In the genomic region with DNA sequence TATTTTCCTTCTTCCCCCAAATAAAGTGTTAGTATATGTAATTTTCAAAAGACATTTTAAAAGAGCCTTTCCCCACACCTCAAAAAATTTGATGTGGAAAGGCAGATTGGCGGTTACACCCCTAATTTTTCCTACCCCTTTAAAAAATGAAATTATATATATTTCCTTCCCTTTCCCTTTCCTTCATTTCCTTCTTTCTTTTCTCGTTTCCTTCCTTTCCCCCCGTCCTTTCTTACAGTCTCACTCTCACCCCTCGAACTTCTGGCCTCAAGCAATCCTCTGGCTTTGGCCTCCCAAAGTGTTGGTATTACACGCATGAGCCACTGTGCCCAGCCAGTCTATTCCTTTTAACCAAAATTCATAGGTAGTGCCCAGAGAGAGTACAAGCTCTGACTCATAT, we compare ENCODE assay signal across 22 cellular contexts.
"Had no signal": no experiment of that assay in that cellular context is flagged by ENCODE, and none has a peak within 500 bp of the region (broad histone marks: within the 10 kb centered on the region; RNA-seq: fewer than 3 reads in every experiment).

No MANE protein-coding gene starts in this region.

- H3K9me3 ChIP-seq: gastrocnemius medialis, mucosa of descending colon, right lobe of liver, thoracic aorta, transverse colon, upper lobe of right lung, uterus had no signal

- H3K4me2 ChIP-seq: neural progenitor cell had no signal

- H3K36me3 ChIP-seq: neural progenitor cell, uterus had no signal

- H3K4me3 ChIP-seq: gastrocnemius medialis, lung, mucosa of descending colon, neural progenitor cell, right lobe of liver, thoracic aorta, transverse colon, upper lobe of right lung, uterus had no signal

- H3K27me3 ChIP-seq: gastrocnemius medialis, neural progenitor cell, right lobe of liver, transverse colon, upper lobe of right lung, uterus had no signal

- H3K9ac ChIP-seq: neural progenitor cell, parathyroid adenoma had no signal

- H3K9me3 Mint-ChIP-seq: effector memory CD8-positive, alpha-beta T cell; memory B cell; naive B cell; natural killer cell treated with Interleukin-12 subunit alpha and Interleukin-12 subunit beta and Interleukin-15 and Interleukin-18, amount 100 ng/mL, for 72 hours; neural progenitor cell; stimulated activated naive B cell treated with anti-CD40 and anti-IgM and Interleukin-4, amounts not matched to agents 10 μg/mL and 1 μg/mL and 100 μg/mL, for 72 hours; stimulated activated naive CD8-positive, alpha-beta T cell treated with anti-CD3 and anti-CD28 coated beads, Interleukin-15, Interleukin-2, amounts not matched to agents 100 ng/mL and 50 ng/mL, for 24 hours had no signal

- H3K27me3 Mint-ChIP-seq: effector memory CD8-positive, alpha-beta T cell; memory B cell; naive B cell; natural killer cell treated with Interleukin-12 subunit alpha and Interleukin-12 subunit beta and Interleukin-15 and Interleukin-18, amount 100 ng/mL, for 72 hours; progenitor cell of endocrine pancreas; stimulated activated naive B cell treated with anti-CD40 and anti-IgM and Interleukin-4, amounts not matched to agents 10 μg/mL and 1 μg/mL and 100 μg/mL, for 72 hours; stimulated activated naive CD8-positive, alpha-beta T cell treated with anti-CD3 and anti-CD28 coated beads, Interleukin-15, Interleukin-2, amounts not matched to agents 100 ng/mL and 50 ng/mL, for 24 hours had no signal

- H3K4me1 ChIP-seq: uterus had no signal

- H3K27ac Mint-ChIP-seq: effector memory CD8-positive, alpha-beta T cell; memory B cell; naive B cell; natural killer cell treated with Interleukin-12 subunit alpha and Interleukin-12 subunit beta and Interleukin-15 and Interleukin-18, amount 100 ng/mL, for 72 hours; neural progenitor cell; progenitor cell of endocrine pancreas; stimulated activated naive B cell treated with anti-CD40 and anti-IgM and Interleukin-4, amounts not matched to agents 10 μg/mL and 1 μg/mL and 100 μg/mL, for 72 hours; stimulated activated naive CD8-positive, alpha-beta T cell treated with anti-CD3 and anti-CD28 coated beads, Interleukin-15, Interleukin-2, amounts not matched to agents 100 ng/mL and 50 ng/mL, for 24 hours had no signal

- DNase-seq: cortex of kidney; effector memory CD8-positive, alpha-beta T cell; gastrocnemius medialis; head of caudate nucleus; mucosa of descending colon; naive B cell; small intestine; stimulated activated CD4-positive, alpha-beta T cell treated with anti-CD3 and anti-CD28 coated beads, Interleukin-15, amount 100 ng/mL, for 24 hours; stimulated activated CD4-positive, alpha-beta T cell treated with anti-CD3 and anti-CD28 coated beads, Interleukin-2, amount 100 ng/mL, for 48 hours; stimulated activated naive B cell treated with anti-CD40 and anti-IgM and Interleukin-4, amounts not matched to agents 10 μg/mL and 1 μg/mL and 100 μg/mL, for 72 hours; transverse colon; uterus had no signal

- ATAC-seq: effector memory CD8-positive, alpha-beta T cell; gastrocnemius medialis; mucosa of descending colon; natural killer cell treated with Interleukin-12 subunit alpha and Interleukin-12 subunit beta and Interleukin-15 and Interleukin-18, amount 100 ng/mL, for 72 hours; stimulated activated naive B cell treated with anti-CD40 and anti-IgM and Interleukin-4, amounts not matched to agents 10 μg/mL and 1 μg/mL and 100 μg/mL, for 72 hours had no signal

- H3K27ac ChIP-seq: gastrocnemius medialis, neural progenitor cell, parathyroid adenoma, thoracic aorta, transverse colon, upper lobe of right lung, uterus had no signal

- H3K4me3 Mint-ChIP-seq: effector memory CD8-positive, alpha-beta T cell; memory B cell; naive B cell; natural killer cell treated with Interleukin-12 subunit alpha and Interleukin-12 subunit beta and Interleukin-15 and Interleukin-18, amount 100 ng/mL, for 72 hours; neural progenitor cell; stimulated activated naive B cell treated with anti-CD40 and anti-IgM and Interleukin-4, amounts not matched to agents 10 μg/mL and 1 μg/mL and 100 μg/mL, for 72 hours; stimulated activated naive CD8-positive, alpha-beta T cell treated with anti-CD3 and anti-CD28 coated beads, Interleukin-15, Interleukin-2, amounts not matched to agents 100 ng/mL and 50 ng/mL, for 24 hours had no signal
